8 cellular contexts compared by ENCODE assay signal in genomic region chr5:131164931-131165727, GRCh38. TPM values are rescaled to one million over a fixed set of nuclear protein-coding genes. Genes with fewer than 3 reads are reported as not detected.
DNase-seq lines count a peak whose midpoint lies in the region; ATAC-seq and TF ChIP-seq lines count a peak whose summit lies in the region.

HINT1 (minus strand) TSS chr5:131165256; CDS start chr5:131165205, 51 bp downstream.

- TF ChIP-seq POLR2A in uterus (IDR thresholded peaks at IDR 0.05): peak; percentile 51 to 84

- intact Hi-C loops in T-helper 1 cell treated with Interleukin-12 subunit alpha and Interleukin-12 subunit beta and Interleukin-4 antibody, amounts not matched to agents 30 ng/mL and 1 ng/mL, for 36 hours (cut with micrococcal nuclease): loop anchor here (1.0 kb wide), 10 partner anchors 44 to 470 kb away; partner anchors contain the start of genes CDC42SE2 and RAPGEF6
- intact Hi-C loops in left ventricle myocardium inferior (cut with micrococcal nuclease) (loop anchor here (5.0 kb wide), 1 partner anchor 97 kb away; the partner anchor contains the start of gene CDC42SE2), uterus (cut with DNase I; ENCODE audit: low total_unique reads) (loop anchor here (10.0 kb wide), 2 partner anchors 250 to 1060 kb away; partner anchors contain the start of gene P4HA2)

- no peaks in the 10 kb centered on the region for H3K27me3 ChIP-seq in left ventricle myocardium inferior (ENCODE audit: low read depth)
- H3K27me3 ChIP-seq in uterus: no peaks in the 10 kb centered on the region

- ATAC-seq in HG02870 (IDR thresholded peaks at IDR 0.05; ENCODE audit: unreplicated experiment): peak; percentile 81

- H3K36me3 ChIP-seq in left ventricle myocardium inferior (peaks cover 27% of the 10 kb centered on the region), uterus (no peaks in the 10 kb centered on the region)

- TF ChIP-seq CTCF in GM13976 (IDR thresholded peaks at IDR 0.05; ENCODE audit: borderline replicate concordance, control extremely low read depth, extremely low read depth, insufficient read depth, missing control alignments) (peak; percentile 33), left ventricle myocardium inferior (IDR thresholded peaks at IDR 0.05; ENCODE audit: borderline replicate concordance) (no peak), uterus (IDR thresholded peaks at IDR 0.05) (peak; percentile 4 to 32 (median 23))

- peak within 1 kb of the TSS; percentile 93 for H3K27ac ChIP-seq in left ventricle myocardium inferior (replicated peaks)
- H3K27ac ChIP-seq in uterus: peak within 1 kb of the TSS; percentile 91 to 95

- in situ Hi-C loops in GM13976 (cut with MboI; ENCODE audit: low sequenced_read_pairs, unreplicated experiment): loop anchor here (10.0 to 25.0 kb wide), 2 partner anchors 110 to 222 kb away; no protein-coding TSS in a partner anchor

- H3K4me1 ChIP-seq in left ventricle myocardium inferior (peaks cover 38% of the 10 kb centered on the region), uterus (no peaks in the 10 kb centered on the region)

- DNase-seq in GM13976 (ENCODE audit: low spot score): peak; percentile 96
- DNase-seq in NCI-H146 (lab: John Stamatoyannopoulos, UW): peak; percentile 86
- DNase-seq in amniotic stem cell (lab: John Stamatoyannopoulos, UW): peak; percentile 52
- peak; percentile 92 for DNase-seq in left ventricle myocardium inferior
- DNase-seq in pulmonary artery endothelial cell (ENCODE audit: low read depth, low spot score): peak; percentile 53
- DNase-seq in uterus: peak; percentile 88 to 89

- H3K4me3 ChIP-seq in left ventricle myocardium inferior (peak within 1 kb of the TSS; percentile 89), uterus (peak within 1 kb of the TSS; percentile 73 to 88)

- H3K9me3 ChIP-seq in left ventricle myocardium inferior (replicated peaks) (no peaks in the 10 kb centered on the region), uterus (no peaks in the 10 kb centered on the region)

RNA-seq across cellular contexts. Expression of gene HINT1, which starts in this region (rescaled TPM):
- 314 and 322 TPM in 2 replicates for total RNA-seq in T-helper 1 cell treated with Interleukin-12 subunit alpha and Interleukin-12 subunit beta and Interleukin-4 antibody, amounts not matched to agents 30 ng/mL and 1 ng/mL, for 36 hours
- total RNA-seq in left ventricle myocardium inferior (155 TPM), pulmonary artery endothelial cell (187 and 237 TPM in 2 replicates), uterus (100 to 1,000 TPM in 3 of 4 donors, 10 to 100 TPM in 1; 86.1 to 683 (median 196) TPM)

Comparison
In these comparisons a context has a peak if more than half of its experiments do, and no peak if none do; other contexts are left out.
1. Peak in every context shown above with its lines: DNase-seq, ATAC-seq, H3K4me3 ChIP-seq and H3K27ac ChIP-seq.